8 cellular contexts compared by ENCODE assay signal in the genomic region with DNA sequence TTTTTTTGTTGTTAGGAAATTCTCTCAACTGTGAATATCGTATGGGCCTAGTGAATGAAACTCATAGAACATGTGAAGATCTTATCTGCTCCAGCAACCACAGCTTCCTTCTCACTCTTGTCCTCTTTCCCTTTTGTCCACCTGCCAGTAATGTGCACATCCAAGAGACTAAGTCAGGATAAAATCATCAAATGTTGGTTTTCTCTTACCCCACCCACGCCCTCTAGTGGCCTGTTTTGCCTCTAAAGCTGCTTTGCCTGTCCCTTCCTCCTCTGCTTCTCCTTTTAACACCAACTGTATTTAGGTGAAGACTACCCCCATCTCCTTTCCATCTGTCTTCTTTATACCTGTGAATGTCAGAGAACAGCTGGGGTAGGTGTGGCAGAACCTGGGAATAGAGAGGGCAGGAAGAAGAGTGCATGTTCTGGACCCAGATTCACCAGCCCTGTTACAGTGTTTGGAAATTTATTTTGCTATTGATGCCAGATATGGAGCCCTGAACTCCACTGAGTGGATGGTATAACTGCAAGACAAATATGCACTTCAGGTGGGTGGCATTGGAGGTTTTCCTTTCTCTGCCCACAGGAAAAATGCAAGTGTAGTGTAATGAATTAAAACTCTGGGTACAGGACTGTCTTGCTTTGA. TPM values are rescaled to one million over a fixed set of nuclear protein-coding genes. Genes with fewer than 3 reads are reported as not detected.
DNase-seq lines count a peak whose midpoint lies in the region; ATAC-seq and TF ChIP-seq lines count a peak whose summit lies in the region.

No MANE protein-coding gene starts in this region.

- no peak overlapping the region for H3K27ac ChIP-seq in cardiac muscle cell

- peak overlapping the region; percentile 64 for H3K27ac Mint-ChIP-seq in activated naive CD8-positive, alpha-beta T cell

- no peaks in the 10 kb centered on the region for H3K9me3 ChIP-seq in cardiac muscle cell (ENCODE audit: low read depth)

- H3K9me3 Mint-ChIP-seq in activated naive CD8-positive, alpha-beta T cell (ENCODE audit: low read depth) = no peaks in the 10 kb centered on the region

- peak overlapping the region; percentile 24 for H3K4me3 Mint-ChIP-seq in activated naive CD8-positive, alpha-beta T cell

- peaks cover 2% of the 10 kb centered on the region for H3K36me3 Mint-ChIP-seq in activated naive CD8-positive, alpha-beta T cell

- H3K4me1 Mint-ChIP-seq in activated naive CD8-positive, alpha-beta T cell (ENCODE audit: low read depth) = peaks cover 87% of the 10 kb centered on the region

- TF ChIP-seq CTCF in cardiac muscle cell (IDR thresholded peaks at IDR 0.05; ENCODE audit: low read depth, low read length) = peak; percentile 88

- no peak overlapping the region for H3K4me3 ChIP-seq in cardiac muscle cell

- peaks cover 28% of the 10 kb centered on the region for H3K4me1 ChIP-seq in cardiac muscle cell (ENCODE audit: low read depth)

- no peaks in the 10 kb centered on the region for H3K27me3 ChIP-seq in cardiac muscle cell

- DNase-seq in GM04504 (ENCODE audit: low read depth) = peak; percentile 47
- peak; percentile 74 for DNase-seq in NAMALWA (ENCODE audit: low spot score)
- peak; percentile 71 for DNase-seq in SKM-1 treated with dmso at 0.1 percent for 144 hours (lab: John Stamatoyannopoulos, UW; ENCODE audit: unreplicated experiment)
- DNase-seq in cardiac muscle cell (ENCODE audit: low read depth in 1 of 2, low spot score in 1 of 2) = peak; percentile 78 to 82
- peak; percentile 27 for DNase-seq in pulmonary artery endothelial cell (ENCODE audit: low read depth, low spot score)
- DNase-seq in GM19240 (ENCODE audit: insufficient read length, low spot score) = no peak

- no peaks in the 10 kb centered on the region for H3K36me3 ChIP-seq in cardiac muscle cell

- no peaks in the 10 kb centered on the region for H3K27me3 Mint-ChIP-seq in activated naive CD8-positive, alpha-beta T cell

- no peak for ATAC-seq in HG02938 (IDR thresholded peaks at IDR 0.05; ENCODE audit: unreplicated experiment)

RNA-seq across cellular contexts. Expression of a gene that starts 8.4 kb away (rescaled TPM):
- total RNA-seq in cardiac muscle cell (56.3 and 66.8 TPM in 2 replicates), pulmonary artery endothelial cell (57.3 and 85.1 TPM in 2 replicates)
- 12.5 and 14.0 TPM in 2 replicates for polyA plus RNA-seq in cardiac muscle cell
